Comparison of ENCODE assay signal across 8 cellular contexts in genomic region chr5:100647461-100648230, GRCh38.
DNase-seq lines count a peak whose midpoint lies in the region; ATAC-seq, FAIRE-seq and TF ChIP-seq lines count a peak whose summit lies in the region.

No MANE protein-coding gene starts in this region.

- no peaks in the 10 kb centered on the region for H3K36me3 ChIP-seq in CD4-positive, CD25-positive, alpha-beta regulatory T cell (ENCODE audit: control insufficient read depth, insufficient read depth, low read length)
- H3K36me3 ChIP-seq in right atrium auricular region, result no peaks in the 10 kb centered on the region
- H3K36me3 ChIP-seq in CD8-positive, alpha-beta T cell (ENCODE audit: insufficient read depth, low read length), result no peaks in the 10 kb centered on the region

- POLR2A ChIA-PET in CD8-positive, alpha-beta T cell (lab: Charles Lee), result no interaction called here

- H3K9me3 ChIP-seq in CD4-positive, CD25-positive, alpha-beta regulatory T cell (ENCODE audit: control insufficient read depth in 2 of 2, low read length in 2 of 2), result no peaks in the 10 kb centered on the region
- H3K9me3 ChIP-seq in right atrium auricular region, result no peaks in the 10 kb centered on the region
- H3K9me3 ChIP-seq in CD8-positive, alpha-beta T cell (ENCODE audit: low read length), result no peaks in the 10 kb centered on the region

- H3K4me3 ChIP-seq in CD4-positive, CD25-positive, alpha-beta regulatory T cell (ENCODE audit: low read depth, low read length), result peak overlapping the region; percentile 71
- no peak overlapping the region for H3K4me3 ChIP-seq in right atrium auricular region
- no peak overlapping the region for H3K4me3 ChIP-seq in CD8-positive, alpha-beta T cell (ENCODE audit: low read depth, low read length)

- FAIRE-seq in urothelium cell line (lab: Jason Lieb, UNC), result no peak

- DNase-seq in CD4-positive, CD25-positive, alpha-beta regulatory T cell, result peak in 1 of 3 donors; percentile 80
- DNase-seq in SW480 (ENCODE audit: low spot score) (peak; percentile 17), right atrium auricular region (ENCODE audit: low spot score) (peak; percentile 61), urothelium cell line (ENCODE audit: low spot score) (peak; percentile 10), endothelial cell (ENCODE audit: low spot score) (no peak)
- no peak for DNase-seq in CD8-positive, alpha-beta T cell

- intact Hi-C loops in CD8-positive, alpha-beta T cell (cut with DNase I, micrococcal nuclease), result no loop called here

- peaks cover 11% of the 10 kb centered on the region for H3K4me1 ChIP-seq in CD4-positive, CD25-positive, alpha-beta regulatory T cell (ENCODE audit: control insufficient read depth, insufficient read depth, low read length, poor library complexity, severe bottlenecking)
- no peaks in the 10 kb centered on the region for H3K4me1 ChIP-seq in right atrium auricular region
- no peaks in the 10 kb centered on the region for H3K4me1 ChIP-seq in CD8-positive, alpha-beta T cell (ENCODE audit: insufficient read depth, low read length)

- no peaks in the 10 kb centered on the region for H3K9me3 Mint-ChIP-seq in CD4-positive, CD25-positive, alpha-beta regulatory T cell
- no peaks in the 10 kb centered on the region for H3K9me3 Mint-ChIP-seq in endothelial cell (ENCODE audit: unreplicated experiment)
- H3K9me3 Mint-ChIP-seq in CD8-positive, alpha-beta T cell, result no peaks in the 10 kb centered on the region

- CTCF ChIA-PET in CD8-positive, alpha-beta T cell (lab: Charles Lee), result no interaction called here

- TF ChIP-seq CTCF in right atrium auricular region (IDR thresholded peaks at IDR 0.05) (no peak), endothelial cell (IDR thresholded peaks at IDR 0.05; ENCODE audit: unreplicated experiment) (no peak)
- TF ChIP-seq CTCF in CD8-positive, alpha-beta T cell (IDR thresholded peaks at IDR 0.05), result no peak

- H3K27me3 Mint-ChIP-seq in CD4-positive, CD25-positive, alpha-beta regulatory T cell, result peaks cover 5% of the 10 kb centered on the region
- no peaks in the 10 kb centered on the region for H3K27me3 Mint-ChIP-seq in endothelial cell (ENCODE audit: unreplicated experiment)
- H3K27me3 Mint-ChIP-seq in CD8-positive, alpha-beta T cell (ENCODE audit: low read depth), result no peaks in the 10 kb centered on the region

- H3K27me3 ChIP-seq in CD4-positive, CD25-positive, alpha-beta regulatory T cell (ENCODE audit: control insufficient read depth, insufficient read depth, low read length), result no peaks in the 10 kb centered on the region
- no peaks in the 10 kb centered on the region for H3K27me3 ChIP-seq in right atrium auricular region
- no peaks in the 10 kb centered on the region for H3K27me3 ChIP-seq in CD8-positive, alpha-beta T cell (ENCODE audit: insufficient read depth, low read length)

- H3K27ac Mint-ChIP-seq in CD4-positive, CD25-positive, alpha-beta regulatory T cell, result peak overlapping the region; percentile 28 to 79 (median 72)
- no peak overlapping the region for H3K27ac Mint-ChIP-seq in endothelial cell (ENCODE audit: unreplicated experiment)
- H3K27ac Mint-ChIP-seq in CD8-positive, alpha-beta T cell, result no peak overlapping the region

- H3K27ac ChIP-seq in CD4-positive, CD25-positive, alpha-beta regulatory T cell (ENCODE audit: insufficient read depth, low read length, poor library complexity, severe bottlenecking), result peak overlapping the region; percentile 48
- H3K27ac ChIP-seq in right atrium auricular region, result no peak overlapping the region
- no peak overlapping the region for H3K27ac ChIP-seq in CD8-positive, alpha-beta T cell (ENCODE audit: low read depth, low read length)

- ATAC-seq in CD4-positive, CD25-positive, alpha-beta regulatory T cell (ENCODE audit: low read depth in 2 of 2), result peak; percentile 84 to 90
- ATAC-seq in GM18909 (IDR thresholded peaks at IDR 0.05; ENCODE audit: poor library complexity, unreplicated experiment) (peak; percentile 75), HG03354 (IDR thresholded peaks at IDR 0.05; ENCODE audit: poor library complexity, severe bottlenecking, unreplicated experiment) (peak; percentile 75)
- ATAC-seq in CD8-positive, alpha-beta T cell, result no peak

- H3K4me1 Mint-ChIP-seq in CD4-positive, CD25-positive, alpha-beta regulatory T cell, result peaks cover 11 to 17% (median 16%) of the 10 kb centered on the region in 4 donors
- H3K4me1 Mint-ChIP-seq in endothelial cell (ENCODE audit: unreplicated experiment), result no peaks in the 10 kb centered on the region
- H3K4me1 Mint-ChIP-seq in CD8-positive, alpha-beta T cell (ENCODE audit: low read depth), result peaks cover 6% of the 10 kb centered on the region

- no peaks in the 10 kb centered on the region for H3K36me3 Mint-ChIP-seq in CD4-positive, CD25-positive, alpha-beta regulatory T cell
- H3K36me3 Mint-ChIP-seq in endothelial cell (ENCODE audit: low read depth, unreplicated experiment), result no peaks in the 10 kb centered on the region
- H3K36me3 Mint-ChIP-seq in CD8-positive, alpha-beta T cell, result no peaks in the 10 kb centered on the region

- H3K4me3 Mint-ChIP-seq in CD4-positive, CD25-positive, alpha-beta regulatory T cell, result peak overlapping the region; percentile 19 to 84 (median 48)
- no peak overlapping the region for H3K4me3 Mint-ChIP-seq in endothelial cell (ENCODE audit: unreplicated experiment)
- no peak overlapping the region for H3K4me3 Mint-ChIP-seq in CD8-positive, alpha-beta T cell

Comparison
In these comparisons a context has a peak if more than half of its experiments do, and no peak if none do; other contexts are left out.
1. DNase-seq: peak in SW480 (single experiment), right atrium auricular region (single experiment) and urothelium cell line (single experiment); none in endothelial cell (single experiment) and CD8-positive, alpha-beta T cell (0 of 7).
2. H3K27ac Mint-ChIP-seq: peak in CD4-positive, CD25-positive, alpha-beta regulatory T cell (3 of 3); none in endothelial cell (single experiment) and CD8-positive, alpha-beta T cell (single experiment).
3. H3K4me3 Mint-ChIP-seq: peak in CD4-positive, CD25-positive, alpha-beta regulatory T cell (4 of 4); none in endothelial cell (single experiment) and CD8-positive, alpha-beta T cell (single experiment).